19 cellular contexts compared by ENCODE assay signal in the genomic region with DNA sequence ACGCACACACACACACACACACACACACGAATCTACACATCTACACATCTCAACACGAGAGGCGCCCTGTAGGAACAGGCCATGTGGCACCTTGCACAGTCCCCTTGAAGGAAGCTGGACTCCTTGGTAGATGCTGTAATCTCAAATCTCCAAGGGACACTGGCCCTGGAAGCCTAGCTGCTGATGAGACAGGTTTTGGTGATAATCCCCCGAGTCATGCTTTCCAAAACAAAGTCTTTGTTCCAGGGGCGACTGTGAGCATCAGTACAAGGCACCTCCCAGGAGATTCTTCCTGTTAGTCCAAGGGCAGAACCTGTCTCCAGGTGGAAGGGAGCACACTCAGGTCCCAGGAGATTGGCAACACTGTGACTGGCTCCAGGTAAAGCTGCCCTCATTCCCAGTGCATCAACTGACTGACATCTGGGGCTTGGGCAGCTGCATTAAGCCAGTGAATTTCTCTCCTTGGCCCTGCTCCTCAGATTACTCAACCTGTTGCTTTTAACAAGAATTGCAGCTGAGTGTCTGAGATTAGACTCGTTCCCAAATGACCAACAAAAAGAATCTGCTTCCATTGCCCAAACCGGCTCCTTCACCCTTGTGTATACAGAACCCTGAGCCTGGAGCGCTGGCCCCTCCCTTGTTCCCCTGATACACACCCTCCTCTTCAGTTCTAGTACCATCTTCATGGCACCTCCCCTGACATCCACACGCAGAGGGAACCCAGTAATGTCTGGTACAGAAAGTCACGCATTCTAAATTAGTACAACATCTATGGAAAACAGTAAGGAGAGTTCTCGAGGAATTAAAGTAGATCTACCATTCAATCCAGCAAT. TPM values are rescaled to one million over a fixed set of nuclear protein-coding genes. Genes with fewer than 3 reads are reported as not detected.
DNase-seq lines count a peak whose midpoint lies in the region; ATAC-seq, FAIRE-seq and TF ChIP-seq lines count a peak whose summit lies in the region.
"Had no signal": no experiment of that assay in that cellular context is flagged by ENCODE, and none has a peak within 500 bp of the region (broad histone marks: within the 10 kb centered on the region; RNA-seq: fewer than 3 reads in every experiment).

No MANE protein-coding gene starts in this region.

- intact Hi-C loops in tibial artery (cut with DNase I; ENCODE audit: low total_unique reads), result no loop called here

- H4K8ac ChIP-seq in mesendoderm (ENCODE audit: low read depth, low read length) (no peak overlapping the region), mesenchymal stem cell (ENCODE audit: low read length) (no peak overlapping the region)

- H3K23ac ChIP-seq in mesendoderm (ENCODE audit: low read length), result no peak overlapping the region
- no peak overlapping the region for H3K23ac ChIP-seq in mesenchymal stem cell (ENCODE audit: low read length in 2 of 2)

- no peak for ATAC-seq in HG02981 (IDR thresholded peaks at IDR 0.05; ENCODE audit: unreplicated experiment)
- no peak for ATAC-seq in HG03342 (IDR thresholded peaks at IDR 0.05; ENCODE audit: unreplicated experiment)
- ATAC-seq: GM12878, SK-N-SH treated with all-trans-retinoic acid at 6 μM for 48 hours had no signal

- H3K56ac ChIP-seq in mesendoderm (ENCODE audit: low read length), result peak overlapping the region; percentile 37

- peak; percentile 20 for FAIRE-seq in astrocyte (lab: Jason Lieb, UNC)
- FAIRE-seq: GM12878, GM18507 had no signal

- peaks cover 11% of the 10 kb centered on the region; the same call in 1 of the 2 replicates for H3K27me3 ChIP-seq in MG63
- H3K27me3 ChIP-seq in astrocyte (ENCODE audit: insufficient read depth, low read length), result peaks cover 21% of the 10 kb centered on the region
- no peaks in the 10 kb centered on the region for H3K27me3 ChIP-seq in mesendoderm (ENCODE audit: insufficient read depth, low read length, poor library complexity)
- H3K27me3 ChIP-seq in mesenchymal stem cell (ENCODE audit: control insufficient read depth in 1 of 2, insufficient read depth in 1 of 2, low read length in 2 of 2), result peaks cover 32 to 51% of the 10 kb centered on the region in 2 experiments
- H3K27me3 ChIP-seq in tibial artery, result no peaks in the 10 kb centered on the region

- no peak overlapping the region for H2BK12ac ChIP-seq in mesenchymal stem cell (ENCODE audit: low read length in 2 of 2)

- H3K14ac ChIP-seq in mesenchymal stem cell (ENCODE audit: low read length in 2 of 2), result no peak overlapping the region

- H2BK5ac ChIP-seq in mesendoderm (ENCODE audit: low read length), result no peak overlapping the region
- no peak overlapping the region for H2BK5ac ChIP-seq in mesenchymal stem cell (ENCODE audit: low read depth, low read length, poor library complexity, severe bottlenecking)

- no peak overlapping the region for H4K91ac ChIP-seq in mesenchymal stem cell (ENCODE audit: low read length)

- no peaks in the 10 kb centered on the region for H3K36me3 Mint-ChIP-seq in astrocyte (ENCODE audit: low read depth, unreplicated experiment)

- no peaks in the 10 kb centered on the region for H3K79me2 ChIP-seq in astrocyte (ENCODE audit: insufficient read depth, low read length)
- H3K79me2 ChIP-seq in mesendoderm (ENCODE audit: control insufficient read depth, insufficient read depth, low read length), result no peaks in the 10 kb centered on the region

- H3K4me1 ChIP-seq in astrocyte (ENCODE audit: insufficient read depth, low read length), result no peaks in the 10 kb centered on the region
- no peaks in the 10 kb centered on the region for H3K4me1 ChIP-seq in mesendoderm (ENCODE audit: control insufficient read depth, low read depth, low read length)
- H3K4me1 ChIP-seq in mesenchymal stem cell (ENCODE audit: control insufficient read depth, insufficient read depth, low read depth, low read length), result no peaks in the 10 kb centered on the region
- no peaks in the 10 kb centered on the region for H3K4me1 ChIP-seq in tibial artery
- H3K4me1 ChIP-seq: Caco-2 had no signal

- H3K9me3 Mint-ChIP-seq in astrocyte (ENCODE audit: unreplicated experiment), result peaks cover 5% of the 10 kb centered on the region

- H3K4me2 ChIP-seq in astrocyte (ENCODE audit: low read length), result no peak overlapping the region
- no peak overlapping the region for H3K4me2 ChIP-seq in mesendoderm (ENCODE audit: low read length)
- no peak overlapping the region for H3K4me2 ChIP-seq in mesenchymal stem cell (ENCODE audit: low read length, poor library complexity, severe bottlenecking)
- H3K4me2 ChIP-seq: KMS-11 had no signal

- H2AK5ac ChIP-seq in mesendoderm (ENCODE audit: low read length), result no peak overlapping the region
- no peak overlapping the region for H2AK5ac ChIP-seq in mesenchymal stem cell (ENCODE audit: low read length, severe bottlenecking)

- H3K4me1 Mint-ChIP-seq in astrocyte (ENCODE audit: low read depth, unreplicated experiment), result no peaks in the 10 kb centered on the region

- no peaks in the 10 kb centered on the region for H4K20me1 ChIP-seq in astrocyte (ENCODE audit: insufficient read depth, low read length)

- H3K4me3 ChIP-seq in AG10803 (ENCODE audit: low read length), result no peak overlapping the region
- H3K4me3 ChIP-seq in MG63, result no peak overlapping the region
- H3K4me3 ChIP-seq in astrocyte (ENCODE audit: insufficient read depth, low read depth, low read length), result no peak overlapping the region
- H3K4me3 ChIP-seq in mesendoderm (ENCODE audit: low read length), result no peak overlapping the region
- no peak overlapping the region for H3K4me3 ChIP-seq in mesenchymal stem cell (ENCODE audit: insufficient read depth in 1 of 2, low read depth in 1 of 2, low read length in 2 of 2)
- H3K4me3 ChIP-seq in tibial artery, result no peak overlapping the region
- H3K4me3 ChIP-seq: GM12878 had no signal

- H3K9ac ChIP-seq in astrocyte (ENCODE audit: low read length), result no peak overlapping the region
- H3K9ac ChIP-seq in mesendoderm (ENCODE audit: low read length), result no peak overlapping the region
- H3K9ac ChIP-seq in mesenchymal stem cell (ENCODE audit: low read length), result no peak overlapping the region
- H3K9ac ChIP-seq: KMS-11 had no signal

- peaks cover 40% of the 10 kb centered on the region for H3K27me3 Mint-ChIP-seq in astrocyte (ENCODE audit: low read depth, unreplicated experiment)

- H4K5ac ChIP-seq in mesendoderm (ENCODE audit: low read length), result no peak overlapping the region

- no peak overlapping the region for H3K27ac ChIP-seq in astrocyte (ENCODE audit: low read depth, low read length)
- H3K27ac ChIP-seq in mesendoderm (ENCODE audit: low read depth, low read length), result no peak overlapping the region
- H3K27ac ChIP-seq in mesenchymal stem cell (ENCODE audit: low read length, poor library complexity, severe bottlenecking), result no peak overlapping the region
- H3K27ac ChIP-seq in tibial artery, result no peak overlapping the region
- H3K27ac ChIP-seq: KMS-11 had no signal

- H3K79me1 ChIP-seq in mesendoderm (ENCODE audit: low read length) (no peaks in the 10 kb centered on the region), mesenchymal stem cell (replicated peaks; ENCODE audit: low read length, poor library complexity, severe bottlenecking) (no peaks in the 10 kb centered on the region)

- no peak overlapping the region for H2AFZ ChIP-seq in astrocyte (ENCODE audit: low read depth, low read length)
- H2AFZ ChIP-seq in mesenchymal stem cell (ENCODE audit: low read depth, low read length), result no peak overlapping the region

- peak; percentile 9 for DNase-seq in AG10803 (ENCODE audit: low read depth)
- peak; percentile 31 for DNase-seq in MG63
- DNase-seq in astrocyte (ENCODE audit: low read depth), result no peak
- DNase-seq in mesendoderm, result peak; percentile 54
- no peak for DNase-seq in mesenchymal stem cell
- no peak for DNase-seq in tibial artery
- DNase-seq: AML-193, Caco-2, MM.1S, NCI-H1105, NCI-H187, NCI-H526 treated with DMSO at 0.1 percent for 48 hours, SHP77 had no signal

- no peaks in the 10 kb centered on the region for H3K9me3 ChIP-seq in MG63
- H3K9me3 ChIP-seq in astrocyte (ENCODE audit: insufficient read depth, low read depth, low read length), result no peaks in the 10 kb centered on the region
- no peaks in the 10 kb centered on the region for H3K9me3 ChIP-seq in mesenchymal stem cell (ENCODE audit: control insufficient read depth, low read length)
- H3K9me3 ChIP-seq in tibial artery, result no peaks in the 10 kb centered on the region
- H3K9me3 ChIP-seq: Caco-2 had no signal

- H3K27ac Mint-ChIP-seq in astrocyte (ENCODE audit: unreplicated experiment), result no peak overlapping the region

- no peak overlapping the region for H3K4me3 Mint-ChIP-seq in astrocyte (ENCODE audit: unreplicated experiment)

- H3K4ac ChIP-seq in mesendoderm (ENCODE audit: low read depth, low read length) (no peak overlapping the region), mesenchymal stem cell (ENCODE audit: low read depth in 1 of 2, low read length in 2 of 2) (no peak overlapping the region)

- H2BK120ac ChIP-seq in mesendoderm (ENCODE audit: low read depth, low read length) (no peak overlapping the region), mesenchymal stem cell (ENCODE audit: low read depth, low read length) (no peak overlapping the region)

- TF ChIP-seq CTCF in AG10803 (conservative IDR thresholded peaks at IDR 0.05; ENCODE audit: low read length) (no peak), astrocyte (IDR thresholded peaks at IDR 0.05; ENCODE audit: insufficient read depth, low read depth, low read length) (no peak), tibial artery (IDR thresholded peaks at IDR 0.05) (no peak)

- no CpG with 5 or more reads among the region's 12 CpGs for WGBS in mesendoderm (ENCODE audit: extremely low coverage, insufficient coverage, low lambda C conversion rate)
- whole genome bisulfite sequencing in mesenchymal stem cell, result 83% methylated on average over 12 of the region's 12 CpGs

- H3K18ac ChIP-seq in mesendoderm (ENCODE audit: low read length) (no peak overlapping the region), mesenchymal stem cell (ENCODE audit: low read depth in 1 of 2, low read length in 2 of 2) (no peak overlapping the region)

- H2BK15ac ChIP-seq in mesendoderm (replicated peaks; ENCODE audit: low read depth) (no peak overlapping the region), mesenchymal stem cell (ENCODE audit: low read depth, poor library complexity, severe bottlenecking) (no peak overlapping the region)

- H3K36me3 ChIP-seq in MG63 (no peaks in the 10 kb centered on the region), astrocyte (ENCODE audit: insufficient read depth, low read length) (no peaks in the 10 kb centered on the region), mesendoderm (ENCODE audit: control insufficient read depth, insufficient read depth, low read length) (no peaks in the 10 kb centered on the region), mesenchymal stem cell (ENCODE audit: control insufficient read depth in 1 of 2, insufficient read depth in 2 of 2, low read depth in 1 of 2, low read length in 2 of 2) (no peaks in the 10 kb centered on the region), tibial artery (no peaks in the 10 kb centered on the region)

RNA-seq across cellular contexts. Expression of a gene that starts 13.9 kb away (rescaled TPM):
- 3.2 and 4.5 TPM in 2 replicates for total RNA-seq in MG63 (2014; rRNA removed; shearing (Covaris generic); ENCODE audit: low replicate concordance)
- total RNA-seq in astrocyte, result 6.3 and 7.3 TPM in 2 replicates
- polyA plus RNA-seq in mesendoderm (2013, experiment 1 of 2), result 3.7 TPM
- 3.7 TPM for polyA plus RNA-seq in mesendoderm (2013, experiment 2 of 2)
- polyA plus RNA-seq in mesenchymal stem cell (2013, experiment 1 of 2), result 2.1 TPM
- 2.0 TPM for polyA plus RNA-seq in mesenchymal stem cell (2013, experiment 2 of 2)

Comparison
In these comparisons a context has a peak if more than half of its experiments do, and no peak if none do; other contexts are left out.
1. DNase-seq: peak in AG10803 (single experiment), MG63 (single experiment) and mesendoderm (single experiment); none in astrocyte (single experiment), mesenchymal stem cell (single experiment) and tibial artery (0 of 2).